In the genomic region with DNA sequence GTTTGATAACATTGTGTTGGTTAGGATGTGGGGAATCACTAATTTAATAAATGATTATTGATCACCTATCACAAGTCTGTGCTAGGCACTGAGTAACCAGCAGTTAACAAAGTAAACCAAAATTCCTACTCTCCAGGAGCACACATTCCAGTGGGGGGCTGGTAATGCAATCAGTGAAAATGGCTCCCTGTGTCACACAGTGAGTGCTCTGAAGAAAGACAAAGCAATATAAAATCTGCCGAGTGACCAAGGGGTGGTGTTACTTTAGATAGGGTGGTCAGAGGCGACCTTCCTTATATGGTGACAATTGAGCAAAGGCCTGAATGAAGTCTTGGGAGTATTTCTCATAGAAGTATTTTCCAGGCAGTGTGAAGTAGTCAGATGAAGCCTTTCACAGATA, we compare ENCODE assay signal across 17 cellular contexts.
"Had no signal": no experiment of that assay in that cellular context is flagged by ENCODE, and none has a peak within 500 bp of the region (broad histone marks: within the 10 kb centered on the region; RNA-seq: fewer than 3 reads in every experiment).

No MANE protein-coding gene starts in this region.

- ATAC-seq: activated CD4-positive, CD25-positive, alpha-beta regulatory T cell treated with anti-CD3 and anti-CD28 coated beads, Interleukin-2, amount 50 U/mL, for 24 hours; activated T-cell treated with anti-CD3 and anti-CD28 coated beads, Interleukin-2, amount 50 U/mL, for 4 hours; heart right ventricle; left colon; natural killer cell; T-helper 17 cell; upper lobe of right lung had no signal

- H3K4me1 ChIP-seq: heart right ventricle, upper lobe of right lung had no signal

- H3K9me3 ChIP-seq: heart right ventricle, upper lobe of right lung had no signal

- H3K27ac ChIP-seq: heart right ventricle, upper lobe of right lung had no signal

- H3K4me3 ChIP-seq: heart right ventricle, lung, upper lobe of right lung had no signal

- H3K36me3 ChIP-seq: heart right ventricle, upper lobe of right lung had no signal

- FAIRE-seq: colon, endothelial cell of umbilical vein, TTC549 had no signal

- DNase-seq: activated CD4-positive, alpha-beta T cell treated with anti-CD3 and anti-CD28 coated beads, Interleukin-2, amount 50 U/mL, for 48 hours; activated gamma-delta T cell; activated naive CD8-positive, alpha-beta T cell treated with anti-CD3 and anti-CD28 coated beads, Interleukin-2, amount 10 ng/mL, durations not matched to agents 7 days and 5 days; activated T-cell treated with anti-CD3 and anti-CD28 coated beads, Interleukin-2, amount 50 U/mL, for 4 hours; anterior cingulate cortex; foreskin melanocyte; heart right ventricle; left colon; natural killer cell; stimulated activated CD4-positive, alpha-beta T cell treated with anti-CD3 and anti-CD28 coated beads, Interleukin-4, amount 100 ng/mL, for 1 hour; T-helper 17 cell; upper lobe of right lung had no signal

- H3K27me3 ChIP-seq: upper lobe of right lung had no signal
